Comparison of ENCODE assay signal across 1 cellular context in the genomic region with DNA sequence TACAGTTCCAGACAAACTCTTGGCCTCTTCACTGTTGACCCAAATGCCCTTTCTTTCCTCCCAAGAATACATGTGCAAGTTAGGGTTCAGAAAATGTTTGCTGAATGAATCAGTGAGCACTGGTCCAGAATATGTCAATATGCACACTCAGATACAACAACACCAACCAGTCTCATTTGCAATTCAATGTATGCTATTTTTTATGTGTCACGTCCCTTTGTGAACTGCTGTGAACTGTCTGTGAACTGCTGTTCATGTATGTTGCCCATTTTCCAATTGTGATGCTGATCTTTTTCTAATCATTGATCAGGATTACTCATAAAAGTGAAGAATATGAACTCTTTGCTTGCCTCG.
TF ChIP-seq lines count a peak whose summit lies in the region.

No MANE protein-coding gene starts in this region.

TF ChIP-seq in HepG2, 621 proteins besides CTCF, POLR2A, EP300 and RAD21:
- no peak for TF ChIP-seq ZNF781 (CRISPR knock-in tag; IDR thresholded peaks at IDR 0.05; ENCODE audit: borderline replicate concordance, not compliant biosample characterization)
- no peak for TF ChIP-seq ZMYM2 (CRISPR knock-in tag; IDR thresholded peaks at IDR 0.05)
- no peak for TF ChIP-seq PLSCR1 (CRISPR knock-in tag; IDR thresholded peaks at IDR 0.05; ENCODE audit: borderline replicate concordance)
- TF ChIP-seq PLRG1 (conservative IDR thresholded peaks at IDR 0.05) = no peak
- no peak for TF ChIP-seq PAF1 (CRISPR knock-in tag; IDR thresholded peaks at IDR 0.05)
- TF ChIP-seq ZNF841 (CRISPR knock-in tag; IDR thresholded peaks at IDR 0.05; ENCODE audit: borderline replicate concordance) = no peak
- TF ChIP-seq, protein P1, sequence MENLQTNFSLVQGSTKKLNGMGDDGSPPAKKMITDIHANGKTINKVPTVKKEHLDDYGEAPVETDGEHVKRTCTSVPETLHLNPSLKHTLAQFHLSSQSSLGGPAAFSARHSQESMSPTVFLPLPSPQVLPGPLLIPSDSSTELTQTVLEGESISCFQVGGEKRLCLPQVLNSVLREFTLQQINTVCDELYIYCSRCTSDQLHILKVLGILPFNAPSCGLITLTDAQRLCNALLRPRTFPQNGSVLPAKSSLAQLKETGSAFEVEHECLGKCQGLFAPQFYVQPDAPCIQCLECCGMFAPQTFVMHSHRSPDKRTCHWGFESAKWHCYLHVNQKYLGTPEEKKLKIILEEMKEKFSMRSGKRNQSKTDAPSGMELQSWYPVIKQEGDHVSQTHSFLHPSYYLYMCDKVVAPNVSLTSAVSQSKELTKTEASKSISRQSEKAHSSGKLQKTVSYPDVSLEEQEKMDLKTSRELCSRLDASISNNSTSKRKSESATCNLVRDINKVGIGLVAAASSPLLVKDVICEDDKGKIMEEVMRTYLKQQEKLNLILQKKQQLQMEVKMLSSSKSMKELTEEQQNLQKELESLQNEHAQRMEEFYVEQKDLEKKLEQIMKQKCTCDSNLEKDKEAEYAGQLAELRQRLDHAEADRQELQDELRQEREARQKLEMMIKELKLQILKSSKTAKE (CRISPR knock-in tag; IDR thresholded peaks at IDR 0.05; ENCODE audit: borderline replicate concordance) = no peak
- no peak for TF ChIP-seq RFXAP (CRISPR knock-in tag; IDR thresholded peaks at IDR 0.05; ENCODE audit: borderline replicate concordance)
- no peak for TF ChIP-seq ZNF431 (CRISPR knock-in tag; IDR thresholded peaks at IDR 0.05; ENCODE audit: borderline replicate concordance, low read depth)
- TF ChIP-seq ZNF441 (CRISPR knock-in tag; IDR thresholded peaks at IDR 0.05; ENCODE audit: borderline replicate concordance) = no peak
- TF ChIP-seq ZNF354B (CRISPR knock-in tag; IDR thresholded peaks at IDR 0.05) = no peak
- TF ChIP-seq ZNF343 (CRISPR knock-in tag; IDR thresholded peaks at IDR 0.05) = no peak
